Comparison of ENCODE assay signal across 18 cellular contexts in the genomic region with DNA sequence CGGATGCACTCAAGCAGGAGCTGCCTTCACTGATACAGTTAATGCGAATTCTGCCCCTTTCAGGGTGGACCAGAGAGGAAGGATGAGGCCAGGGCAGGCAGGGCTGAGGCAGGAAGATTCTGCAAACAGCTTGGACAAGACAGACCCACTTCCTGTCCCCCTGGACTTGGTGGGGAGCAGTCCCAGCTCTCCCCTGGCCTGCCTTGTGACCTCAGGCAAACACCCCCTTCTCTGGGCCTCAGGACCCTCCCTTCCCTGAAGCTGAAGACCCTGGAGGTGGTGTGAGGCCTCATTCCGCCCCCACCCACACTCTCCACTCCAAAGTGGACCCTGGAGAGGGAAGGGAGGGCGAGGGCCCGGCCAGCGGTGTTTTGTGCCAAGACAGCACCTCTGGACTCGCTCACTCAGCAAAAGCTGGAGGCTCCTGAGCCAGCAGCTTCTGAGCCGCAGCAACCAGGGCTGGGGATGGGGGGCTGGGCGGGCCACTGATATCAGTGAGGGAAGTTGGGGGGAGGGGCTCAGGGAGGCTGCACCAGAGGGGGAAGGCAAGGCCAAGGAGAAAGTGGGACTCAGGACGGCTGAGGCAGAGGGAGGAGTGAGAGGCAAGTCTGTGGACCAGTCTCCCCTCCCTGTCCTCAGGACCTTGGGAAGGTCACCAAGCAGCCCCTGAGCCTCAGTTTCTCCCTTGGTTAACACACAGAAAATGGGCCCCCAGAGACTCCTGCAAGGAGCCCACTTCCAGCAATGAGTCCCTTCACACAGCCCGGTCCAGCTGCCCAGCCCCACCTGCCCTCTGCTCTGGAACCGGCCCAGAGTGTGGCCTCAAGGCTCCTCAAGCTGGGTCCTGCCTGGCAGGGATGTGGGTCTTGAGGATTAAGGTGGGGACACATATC. TPM values are rescaled to one million over a fixed set of nuclear protein-coding genes. Genes with fewer than 3 reads are reported as not detected.
DNase-seq lines count a peak whose midpoint lies in the region; ATAC-seq and TF ChIP-seq lines count a peak whose summit lies in the region.
"Had no signal": no experiment of that assay in that cellular context is flagged by ENCODE, and none has a peak within 500 bp of the region (broad histone marks: within the 10 kb centered on the region; RNA-seq: fewer than 3 reads in every experiment).

No MANE protein-coding gene starts in this region.

- TF ChIP-seq CTCF in WTC11 (IDR thresholded peaks at IDR 0.05) (no peak), right atrium auricular region (IDR thresholded peaks at IDR 0.05) (no peak), mucosa of descending colon (IDR thresholded peaks at IDR 0.05) (no peak), type B pancreatic cell (conservative IDR thresholded peaks at IDR 0.05) (no peak), GM13976 (IDR thresholded peaks at IDR 0.05; ENCODE audit: borderline replicate concordance, control extremely low read depth, extremely low read depth, insufficient read depth, missing control alignments) (no peak)

- peak; percentile 43 for ATAC-seq in WTC11
- peak; percentile 14 for ATAC-seq in mucosa of descending colon
- no peak for ATAC-seq in GM18511 (IDR thresholded peaks at IDR 0.05; ENCODE audit: unreplicated experiment)
- ATAC-seq in HG02588 (IDR thresholded peaks at IDR 0.05; ENCODE audit: unreplicated experiment): no peak
- ATAC-seq: CD8-positive, alpha-beta T cell; naive thymus-derived CD8-positive, alpha-beta T cell; stimulated activated naive CD8-positive, alpha-beta T cell treated with anti-CD3 and anti-CD28 coated beads, Interleukin-15, Interleukin-2, amounts not matched to agents 100 U/mL and 50 U/mL, for 24 hours had no signal

- no peak overlapping the region for H3K27ac Mint-ChIP-seq in WTC11
- H3K27ac Mint-ChIP-seq in type B pancreatic cell: peak overlapping the region; percentile 29
- H3K27ac Mint-ChIP-seq: CD8-positive, alpha-beta T cell; naive thymus-derived CD8-positive, alpha-beta T cell had no signal

- H3K4me1 Mint-ChIP-seq in WTC11 (peaks cover 27% of the 10 kb centered on the region), type B pancreatic cell (ENCODE audit: unreplicated experiment) (peaks cover 11% of the 10 kb centered on the region)
- H3K4me1 Mint-ChIP-seq: immature natural killer cell had no signal

- H3K4me3 Mint-ChIP-seq in WTC11 (no peak overlapping the region), type B pancreatic cell (no peak overlapping the region)
- H3K4me3 Mint-ChIP-seq: CD8-positive, alpha-beta T cell; immature natural killer cell; naive thymus-derived CD8-positive, alpha-beta T cell had no signal

- no peaks in the 10 kb centered on the region for H3K9me3 ChIP-seq in right atrium auricular region
- no peaks in the 10 kb centered on the region for H3K9me3 ChIP-seq in mucosa of descending colon

- H3K36me3 ChIP-seq in right atrium auricular region (peaks cover 34% of the 10 kb centered on the region), mucosa of descending colon (ENCODE audit: low read depth) (no peaks in the 10 kb centered on the region)

- peak overlapping the region; percentile 8 to 27 for H3K27ac ChIP-seq in right atrium auricular region
- H3K27ac ChIP-seq: HL-60 had no signal

- intact Hi-C loops in mucosa of descending colon (cut with DNase I, micrococcal nuclease): no loop called here

- in situ Hi-C loops in GM13976 (cut with MboI; ENCODE audit: low sequenced_read_pairs, unreplicated experiment): no loop called here

- DNase-seq in WTC11 (ENCODE audit: low spot score) (peak; percentile 50), right atrium auricular region (ENCODE audit: low spot score) (no peak), mucosa of descending colon (peak; percentile 49 to 69 (median 52)), type B pancreatic cell (ENCODE audit: extremely low spot score, unreplicated experiment) (peak; percentile 74), GM13976 (ENCODE audit: low spot score) (no peak), HuH-7.5 (ENCODE audit: low spot score) (no peak)
- DNase-seq: activated CD8-positive, alpha-beta memory T cell treated with anti-CD3 and anti-CD28 coated beads for 24 hours; activated effector memory CD4-positive, alpha-beta T cell treated with anti-CD3 and anti-CD28 coated beads, Interleukin-2, amount 50 U/mL, for 16 hours; CD8-positive, alpha-beta T cell; effector CD4-positive, alpha-beta T cell; immature natural killer cell; NCI-H1694 treated with DMSO at 0.1 percent for 48 hours; NCI-H526 treated with DMSO at 0.1 percent for 48 hours; stimulated activated naive CD8-positive, alpha-beta T cell treated with anti-CD3 and anti-CD28 coated beads, Interleukin-15, Interleukin-2, amounts not matched to agents 100 U/mL and 50 U/mL, for 24 hours had no signal

- no peak overlapping the region for H3K4me3 ChIP-seq in right atrium auricular region
- H3K4me3 ChIP-seq in mucosa of descending colon: no peak overlapping the region

- H3K9me3 Mint-ChIP-seq in WTC11 (no peaks in the 10 kb centered on the region), type B pancreatic cell (no peaks in the 10 kb centered on the region)
- H3K9me3 Mint-ChIP-seq: CD8-positive, alpha-beta T cell; immature natural killer cell; naive thymus-derived CD8-positive, alpha-beta T cell had no signal

- CTCF ChIA-PET in WTC11 (lab: Charles Lee): interaction anchor here (0.9 to 6.2 kb wide), 8 partner anchors 10 to 199 kb away, joined by 3 to 99 read pairs (median 16); no protein-coding TSS in a partner anchor

- peaks cover 0 to 43% of the 10 kb centered on the region in 2 donors for H3K4me1 ChIP-seq in right atrium auricular region
- H3K4me1 ChIP-seq in mucosa of descending colon (ENCODE audit: low read depth): no peaks in the 10 kb centered on the region

- no peaks in the 10 kb centered on the region for H3K27me3 ChIP-seq in right atrium auricular region

- POLR2A ChIA-PET in WTC11 (lab: Charles Lee): interaction anchor here (0.7 to 2.9 kb wide), 4 partner anchors 9 to 1095 kb away, joined by 3 to 11 read pairs (median 7); partner anchors contain the start of genes BEST1 and RAB3IL1

- H3K36me3 Mint-ChIP-seq in WTC11 (no peaks in the 10 kb centered on the region), type B pancreatic cell (no peaks in the 10 kb centered on the region)
- H3K36me3 Mint-ChIP-seq: CD8-positive, alpha-beta T cell; immature natural killer cell; naive thymus-derived CD8-positive, alpha-beta T cell had no signal

- H3K27me3 Mint-ChIP-seq in WTC11 (ENCODE audit: low read depth) (no peaks in the 10 kb centered on the region; the same call in 1 of the 2 replicates), type B pancreatic cell (peaks cover 3% of the 10 kb centered on the region)

TF ChIP-seq in WTC11, 78 proteins besides CTCF, POLR2A, EP300 and RAD21:
- TF ChIP-seq SP1 (CRISPR knock-in tag; conservative IDR thresholded peaks at IDR 0.05): no peak
- TF ChIP-seq, protein P1, sequence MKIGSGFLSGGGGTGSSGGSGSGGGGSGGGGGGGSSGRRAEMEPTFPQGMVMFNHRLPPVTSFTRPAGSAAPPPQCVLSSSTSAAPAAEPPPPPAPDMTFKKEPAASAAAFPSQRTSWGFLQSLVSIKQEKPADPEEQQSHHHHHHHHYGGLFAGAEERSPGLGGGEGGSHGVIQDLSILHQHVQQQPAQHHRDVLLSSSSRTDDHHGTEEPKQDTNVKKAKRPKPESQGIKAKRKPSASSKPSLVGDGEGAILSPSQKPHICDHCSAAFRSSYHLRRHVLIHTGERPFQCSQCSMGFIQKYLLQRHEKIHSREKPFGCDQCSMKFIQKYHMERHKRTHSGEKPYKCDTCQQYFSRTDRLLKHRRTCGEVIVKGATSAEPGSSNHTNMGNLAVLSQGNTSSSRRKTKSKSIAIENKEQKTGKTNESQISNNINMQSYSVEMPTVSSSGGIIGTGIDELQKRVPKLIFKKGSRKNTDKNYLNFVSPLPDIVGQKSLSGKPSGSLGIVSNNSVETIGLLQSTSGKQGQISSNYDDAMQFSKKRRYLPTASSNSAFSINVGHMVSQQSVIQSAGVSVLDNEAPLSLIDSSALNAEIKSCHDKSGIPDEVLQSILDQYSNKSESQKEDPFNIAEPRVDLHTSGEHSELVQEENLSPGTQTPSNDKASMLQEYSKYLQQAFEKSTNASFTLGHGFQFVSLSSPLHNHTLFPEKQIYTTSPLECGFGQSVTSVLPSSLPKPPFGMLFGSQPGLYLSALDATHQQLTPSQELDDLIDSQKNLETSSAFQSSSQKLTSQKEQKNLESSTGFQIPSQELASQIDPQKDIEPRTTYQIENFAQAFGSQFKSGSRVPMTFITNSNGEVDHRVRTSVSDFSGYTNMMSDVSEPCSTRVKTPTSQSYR (CRISPR knock-in tag; IDR thresholded peaks at IDR 0.05): peak; percentile 62; the same call in 1 of the 2 replicates

RNA-seq across cellular contexts. Expression of gene RAB3IL1, which starts 8.4 kb away (rescaled TPM):
- total RNA-seq in WTC11 (2021): 7.2 to 11.1 TPM (median 8.9 TPM) in 3 replicates
- 10 to 100 TPM in 1 of 2 donors, 1 to 10 TPM in 1; 4.3 to 16.8 TPM for total RNA-seq in right atrium auricular region
- 10 to 100 TPM in 2 of 3 donors, 1 to 10 TPM in 1; 2.6 to 15.0 (median 11.8) TPM for total RNA-seq in mucosa of descending colon
- 2.1 and 16.6 TPM in 2 replicates for total RNA-seq in type B pancreatic cell (ENCODE audit: low replicate concordance)
- total RNA-seq: CD8-positive, alpha-beta T cell had no signal

RNA-seq across cellular contexts. Expression of gene FADS3, which starts 17.6 kb away (rescaled TPM):
- total RNA-seq in WTC11 (2021): 47.4 to 50.0 TPM (median 49.3 TPM) in 3 replicates
- total RNA-seq in right atrium auricular region: 10 to 100 TPM; 48.7 to 93.0 TPM
- total RNA-seq in mucosa of descending colon: 10 to 100 TPM in 2 of 3 donors, 1 to 10 TPM in 1; 8.4 to 21.0 (median 11.5) TPM
- 4.4 and 10.0 TPM in 2 replicates for total RNA-seq in type B pancreatic cell (ENCODE audit: low replicate concordance)

RNA-seq across cellular contexts. Expression of gene BEST1, which starts 41.2 kb away (rescaled TPM):
- total RNA-seq in WTC11 (2021) (0.17 to 0.32 TPM (median 0.21 TPM) in 3 replicates), right atrium auricular region (1 to 10 TPM; 1.3 to 4.7 TPM), mucosa of descending colon (1 to 10 TPM in 2 of 3 donors, under 1 TPM in 1; 0.41 to 2.8 (median 1.8) TPM), type B pancreatic cell (ENCODE audit: low replicate concordance) (0.14 and 0.31 TPM in 2 replicates)

RNA-seq across cellular contexts. Expression of gene FTH1, which starts 58.5 kb away (rescaled TPM):
- total RNA-seq in WTC11 (2021): 1,108 to 1,272 TPM (median 1,247 TPM) in 3 replicates
- 1,000 to 10,000 TPM; 2,265 to 2,787 TPM for total RNA-seq in right atrium auricular region
- total RNA-seq in mucosa of descending colon: 1,000 to 10,000 TPM; 3,081 to 6,795 (median 5,370) TPM
- 1,346 and 2,108 TPM in 2 replicates for total RNA-seq in type B pancreatic cell (ENCODE audit: low replicate concordance)

Comparison
In these comparisons a context has a peak if more than half of its experiments do, and no peak if none do; other contexts are left out.
1. ATAC-seq: peak in WTC11 (single experiment) and mucosa of descending colon (single experiment); none in GM18511 (single experiment) and HG02588 (single experiment).
2. DNase-seq: peak in WTC11 (single experiment), mucosa of descending colon (3 of 3) and type B pancreatic cell (single experiment); none in right atrium auricular region (single experiment), GM13976 (single experiment) and HuH-7.5 (single experiment).